In genomic region chr4:189202182-189202868, GRCh38 we compare ENCODE assay signal across 8 cellular contexts.
A peak's percentile ranks its signal among the peaks of the same experiment; 100 is the strongest.
DNase-seq lines count a peak whose midpoint lies in the region; ATAC-seq and FAIRE-seq lines count a peak whose summit lies in the region.

No MANE protein-coding gene starts in this region.

- H3K36me3 Mint-ChIP-seq in activated naive CD4-positive, alpha-beta T cell treated with anti-CD3 and anti-CD28 coated beads, Interleukin-2, amount 10 ng/mL, durations not matched to agents 7 days and 5 days = no peaks in the 10 kb centered on the region

- H3K9me3 Mint-ChIP-seq in activated naive CD4-positive, alpha-beta T cell treated with anti-CD3 and anti-CD28 coated beads, Interleukin-2, amount 10 ng/mL, durations not matched to agents 7 days and 5 days = no peaks in the 10 kb centered on the region

- H3K27ac ChIP-seq in skeletal muscle tissue (ENCODE audit: low read depth, low read length) = no peak overlapping the region

- H3K4me3 Mint-ChIP-seq in activated naive CD4-positive, alpha-beta T cell treated with anti-CD3 and anti-CD28 coated beads, Interleukin-2, amount 10 ng/mL, durations not matched to agents 7 days and 5 days = no peak overlapping the region

- peaks cover 4% of the 10 kb centered on the region for H3K4me1 Mint-ChIP-seq in activated naive CD4-positive, alpha-beta T cell treated with anti-CD3 and anti-CD28 coated beads, Interleukin-2, amount 10 ng/mL, durations not matched to agents 7 days and 5 days

- peaks cover 0 to 4% (median 0%) of the 10 kb centered on the region in 3 donors for H3K4me1 ChIP-seq in skeletal muscle tissue (ENCODE audit: control insufficient read depth in 3 of 3, insufficient read depth in 3 of 3, low read length in 3 of 3)

- H3K4me3 ChIP-seq in skeletal muscle tissue (ENCODE audit: low read length in 3 of 3) = peak overlapping the region in 2 of 3 donors; percentile 11 to 34

- H3K36me3 ChIP-seq in skeletal muscle tissue (ENCODE audit: control insufficient read depth in 3 of 3, insufficient read depth in 3 of 3, low read length in 3 of 3) = no peaks in the 10 kb centered on the region

- FAIRE-seq in GM19239 (lab: Jason Lieb, UNC) = no peak

- DNase-seq in activated naive CD4-positive, alpha-beta T cell treated with anti-CD3 and anti-CD28 coated beads, Interleukin-2, amount 10 ng/mL, durations not matched to agents 7 days and 5 days = peak; percentile 37
- DNase-seq in activated naive CD4-positive, alpha-beta T cell (lab: John Stamatoyannopoulos, UW) = no peak
- peak; percentile 20 for DNase-seq in NCI-H774 (lab: John Stamatoyannopoulos, UW)
- DNase-seq in astrocyte of the hippocampus (ENCODE audit: low read depth, low spot score) = peak; percentile 90
- DNase-seq in iris pigment epithelial cell (ENCODE audit: low read depth) = peak; percentile 70
- DNase-seq in GM19239 (ENCODE audit: insufficient read length, low spot score) = no peak

- H3K9ac ChIP-seq in skeletal muscle tissue (ENCODE audit: low read depth in 1 of 3, low read length in 3 of 3) = no peak overlapping the region

- no peaks in the 10 kb centered on the region for H3K9me3 ChIP-seq in skeletal muscle tissue (ENCODE audit: control insufficient read depth in 3 of 3, low read length in 3 of 3)

- CTCF ChIA-PET in activated naive CD4-positive, alpha-beta T cell treated with anti-CD3 and anti-CD28 coated beads, Interleukin-2, amount 10 ng/mL, durations not matched to agents 7 days and 5 days (lab: Charles Lee) = interaction anchor here (0.7 to 1.3 kb wide), 4 partner anchors 10 to 1596 kb away, joined by 3 to 6 read pairs (median 4); no protein-coding TSS in a partner anchor

- H3K27me3 ChIP-seq in skeletal muscle tissue (ENCODE audit: control insufficient read depth in 3 of 3, insufficient read depth in 3 of 3, low read length in 3 of 3) = peaks cover 0 to 2% (median 0%) of the 10 kb centered on the region in 3 donors

- peak; percentile 88 for ATAC-seq in HG03196 (IDR thresholded peaks at IDR 0.05; ENCODE audit: unreplicated experiment)

- no peaks in the 10 kb centered on the region for H3K27me3 Mint-ChIP-seq in activated naive CD4-positive, alpha-beta T cell treated with anti-CD3 and anti-CD28 coated beads, Interleukin-2, amount 10 ng/mL, durations not matched to agents 7 days and 5 days

- no peak overlapping the region for H3K27ac Mint-ChIP-seq in activated naive CD4-positive, alpha-beta T cell treated with anti-CD3 and anti-CD28 coated beads, Interleukin-2, amount 10 ng/mL, durations not matched to agents 7 days and 5 days

Comparison
In these comparisons a context has a peak if more than half of its experiments do, and no peak if none do; other contexts are left out.
1. DNase-seq: peak in activated naive CD4-positive, alpha-beta T cell treated with anti-CD3 and anti-CD28 coated beads, Interleukin-2, amount 10 ng/mL, durations not matched to agents 7 days and 5 days (single experiment), NCI-H774 (single experiment), astrocyte of the hippocampus (single experiment) and iris pigment epithelial cell (single experiment); none in activated naive CD4-positive, alpha-beta T cell (0 of 4) and GM19239 (single experiment).